ENCODE assay signal across 10 cellular contexts in genomic region chr7:87154569-87154968, GRCh38. TPM values are rescaled to one million over a fixed set of nuclear protein-coding genes. Genes with fewer than 3 reads are reported as not detected.
DNase-seq lines count a peak whose midpoint lies in the region; ATAC-seq and TF ChIP-seq lines count a peak whose summit lies in the region.
"Had no signal": no experiment of that assay in that cellular context is flagged by ENCODE, and none has a peak within 500 bp of the region (broad histone marks: within the 10 kb centered on the region; RNA-seq: fewer than 3 reads in every experiment).

No MANE protein-coding gene starts in this region.

- peak overlapping the region; percentile 83 for H3K4me3 Mint-ChIP-seq in chondrocyte (ENCODE audit: unreplicated experiment)

- H3K9ac ChIP-seq in BLaER1 treated with 17β-estradiol and CSF1 and Interleukin-3, amounts not matched to agents 10 nM and 100 nM: peak overlapping the region; percentile 96 to 99 (median 98)
- no peak overlapping the region for H3K9ac ChIP-seq in neural cell (ENCODE audit: low read length)

- H3K27me3 ChIP-seq in BLaER1 treated with 17β-estradiol and CSF1 and Interleukin-3, amounts not matched to agents 10 nM and 100 nM: no peaks in the 10 kb centered on the region
- H3K27me3 ChIP-seq in neural cell (ENCODE audit: insufficient read depth, low read depth, low read length): no peaks in the 10 kb centered on the region

- peaks cover 3% of the 10 kb centered on the region for H3F3A ChIP-seq in neural cell (ENCODE audit: insufficient read depth, low read length, poor library complexity, severe bottlenecking)

- no peak for TF ChIP-seq CTCF in LNCaP clone FGC (IDR thresholded peaks at IDR 0.05; ENCODE audit: control insufficient read depth, extremely low read depth, insufficient read depth)
- TF ChIP-seq CTCF in chondrocyte (IDR thresholded peaks at IDR 0.05): no peak
- TF ChIP-seq CTCF in neural cell (IDR thresholded peaks at IDR 0.05; ENCODE audit: poor library complexity, severe bottlenecking): no peak

- peak overlapping the region; percentile 85 to 99 (median 90) for H3K4me2 ChIP-seq in BLaER1 treated with 17β-estradiol and CSF1 and Interleukin-3, amounts not matched to agents 10 nM and 100 nM
- H3K4me2 ChIP-seq in neural cell (ENCODE audit: low read length): peak overlapping the region; percentile 80

- ATAC-seq in GM18861 (IDR thresholded peaks at IDR 0.05; ENCODE audit: unreplicated experiment): no peak

- peak overlapping the region; percentile 62 for H3K27ac Mint-ChIP-seq in chondrocyte (ENCODE audit: unreplicated experiment)

- H3K36me3 ChIP-seq in BLaER1 treated with 17β-estradiol and CSF1 and Interleukin-3, amounts not matched to agents 10 nM and 100 nM: peaks cover 0 to 39% (median 14%) of the 10 kb centered on the region in 11 experiments; a peak in 12 of 22 replicates
- no peaks in the 10 kb centered on the region for H3K36me3 ChIP-seq in neural cell (ENCODE audit: insufficient read depth, low read length)

- peaks cover 14 to 61% (median 53%) of the 10 kb centered on the region in 11 experiments; a peak in 19 of 22 replicates for H4K20me1 ChIP-seq in BLaER1 treated with 17β-estradiol and CSF1 and Interleukin-3, amounts not matched to agents 10 nM and 100 nM
- H4K20me1 ChIP-seq in neural cell (ENCODE audit: insufficient read depth): no peaks in the 10 kb centered on the region

- H3K9me3 ChIP-seq in BLaER1 treated with 17β-estradiol and CSF1 and Interleukin-3, amounts not matched to agents 10 nM and 100 nM (replicated peaks in 1 of 11): no peaks in the 10 kb centered on the region
- H3K9me3 ChIP-seq in neural cell (ENCODE audit: low read length): no peaks in the 10 kb centered on the region

- no peaks in the 10 kb centered on the region for H3K9me3 Mint-ChIP-seq in chondrocyte (ENCODE audit: low read depth)

- peak overlapping the region; percentile 64 to 91 (median 83) for H3K4me3 ChIP-seq in BLaER1 treated with 17β-estradiol and CSF1 and Interleukin-3, amounts not matched to agents 10 nM and 100 nM
- peak overlapping the region; percentile 78 for H3K4me3 ChIP-seq in LNCaP clone FGC (ENCODE audit: low read depth, low read length)
- H3K4me3 ChIP-seq in neural cell (ENCODE audit: low read length): peak overlapping the region; percentile 81
- H3K4me3 ChIP-seq: lung had no signal

- H3K79me2 ChIP-seq in neural cell (replicated peaks; ENCODE audit: insufficient read depth, low read length): peaks cover 69% of the 10 kb centered on the region

- no peak for DNase-seq in LNCaP clone FGC (ENCODE audit: low read depth)
- no peak for DNase-seq in chondrocyte (ENCODE audit: low spot score)
- DNase-seq in NCI-H146 (lab: John Stamatoyannopoulos, UW): no peak
- no peak for DNase-seq in stimulated activated naive CD4-positive, alpha-beta T cell (lab: John Stamatoyannopoulos, UW)
- DNase-seq in NCI-H446 (lab: John Stamatoyannopoulos, UW): no peak
- DNase-seq: NCI-H526 had no signal

- no peaks in the 10 kb centered on the region for H3K27me3 Mint-ChIP-seq in chondrocyte (ENCODE audit: low read depth)

- no peak for TF ChIP-seq RAD21 in neural cell (conservative IDR thresholded peaks at IDR 0.05)

- no peak for TF ChIP-seq EP300 in neural cell (conservative IDR thresholded peaks at IDR 0.05; ENCODE audit: poor library complexity, severe bottlenecking)

- no peak overlapping the region for H2AFZ ChIP-seq in neural cell (ENCODE audit: low read depth, low read length)

- H3K36me3 Mint-ChIP-seq in chondrocyte (ENCODE audit: low read depth): no peaks in the 10 kb centered on the region

- H3K4me1 ChIP-seq in BLaER1 treated with 17β-estradiol and CSF1 and Interleukin-3, amounts not matched to agents 10 nM and 100 nM: peaks cover 25 to 48% (median 38%) of the 10 kb centered on the region in 10 experiments

- peak overlapping the region in 9 of 11 experiments; percentile 95 to 99 (median 98); a peak in 14 of 22 replicates for H3K27ac ChIP-seq in BLaER1 treated with 17β-estradiol and CSF1 and Interleukin-3, amounts not matched to agents 10 nM and 100 nM
- H3K27ac ChIP-seq in neural cell (ENCODE audit: low read length): no peak overlapping the region

- H3K9me2 ChIP-seq in neural cell (ENCODE audit: insufficient read depth, low read length): no peaks in the 10 kb centered on the region

- H3K4me1 Mint-ChIP-seq in chondrocyte (ENCODE audit: low read depth): peaks cover 47% of the 10 kb centered on the region

TF ChIP-seq in neural cell, 6 proteins besides CTCF, POLR2A, EP300 and RAD21:
- TF ChIP-seq EZH2 (IDR thresholded peaks at IDR 0.05; ENCODE audit: borderline replicate concordance, insufficient read depth, low read length, poor library complexity, severe bottlenecking) (no peak), SMC3 (conservative IDR thresholded peaks at IDR 0.05; ENCODE audit: poor library complexity) (no peak), POLR2AphosphoS5 (IDR thresholded peaks at IDR 0.05) (no peak), MXI1 (conservative IDR thresholded peaks at IDR 0.05; ENCODE audit: poor library complexity, severe bottlenecking) (no peak), TAF1 (IDR thresholded peaks at IDR 0.05; ENCODE audit: low read depth) (no peak), REST (IDR thresholded peaks at IDR 0.05; ENCODE audit: borderline replicate concordance) (no peak)
TF ChIP-seq in neural cell: peak in this region for 0.

RNA-seq across cellular contexts. Expression of gene DMTF1, which starts 2.3 kb away (rescaled TPM):
- 55.6 to 82.8 TPM (median 56.8 TPM) in 3 replicates for total RNA-seq in chondrocyte
- polyA plus RNA-seq in neural cell: 253 and 314 TPM in 2 replicates
- polyA minus RNA-seq in neural cell: 228 and 259 TPM in 2 replicates
